ENCODE assay signal across 9 cellular contexts in the genomic region with DNA sequence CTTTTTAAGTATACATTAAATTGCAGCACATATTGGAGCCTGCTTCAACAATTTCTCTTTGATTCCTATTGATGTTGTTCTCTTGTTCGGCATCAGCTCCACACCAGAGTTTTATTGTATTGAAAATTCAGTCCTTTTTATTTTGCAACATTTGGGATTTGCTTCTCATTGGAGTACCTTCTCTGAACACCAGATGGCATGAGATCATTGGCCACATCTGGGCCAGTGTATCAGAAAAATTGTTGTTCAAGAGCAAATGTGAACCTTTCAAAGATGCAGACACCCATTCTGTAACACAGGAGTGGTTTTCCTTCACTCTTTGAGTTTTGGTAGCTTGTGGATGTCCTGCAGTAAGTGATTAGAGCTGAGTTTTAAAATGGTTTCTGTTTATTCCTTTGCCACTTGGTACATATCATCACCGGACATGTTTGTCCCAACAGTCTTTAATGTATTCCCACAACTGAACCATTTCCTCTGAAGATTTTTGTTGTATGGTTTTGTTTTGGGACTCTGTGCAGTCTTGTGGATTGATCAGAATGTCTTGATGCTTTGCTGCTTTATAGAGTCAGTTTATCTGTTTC.
DNase-seq lines count a peak whose midpoint lies in the region; ATAC-seq and TF ChIP-seq lines count a peak whose summit lies in the region.
"Had no signal": no experiment of that assay in that cellular context is flagged by ENCODE, and none has a peak within 500 bp of the region (broad histone marks: within the 10 kb centered on the region; RNA-seq: fewer than 3 reads in every experiment).

No MANE protein-coding gene starts in this region.

- H3K27ac ChIP-seq in heart left ventricle: no peak overlapping the region
- no peak overlapping the region for H3K27ac ChIP-seq in MM.1S (ENCODE audit: low read length)

- DNase-seq in heart left ventricle (no peak), cardiac septum (ENCODE audit: low spot score) (no peak), MM.1S (peak; percentile 32), adipocyte (ENCODE audit: low read depth) (peak; percentile 78), kidney glomerular epithelial cell (lab: John Stamatoyannopoulos, UW) (peak; percentile 65)
- no peak for DNase-seq in activated T-cell treated with anti-CD3 and anti-CD28 coated beads, Interleukin-2, amount 50 U/mL, for 24 hours
- DNase-seq: activated naive CD8-positive, alpha-beta T cell treated with anti-CD3 and anti-CD28 coated beads, Interleukin-2, amount 10 ng/mL, durations not matched to agents 7 days and 5 days had no signal

- H3F3A ChIP-seq in MM.1S (ENCODE audit: insufficient read depth, low read length): no peaks in the 10 kb centered on the region

- no peaks in the 10 kb centered on the region for H3K79me2 ChIP-seq in MM.1S (ENCODE audit: low read length)

- no peak overlapping the region for H3K4me3 ChIP-seq in heart left ventricle
- H3K4me3 ChIP-seq in MM.1S (ENCODE audit: low read length): no peak overlapping the region
- no peak overlapping the region for H3K4me3 ChIP-seq in adipocyte (ENCODE audit: low read length)

- no peak overlapping the region for H3K27ac Mint-ChIP-seq in activated T-cell treated with anti-CD3 and anti-CD28 coated beads, Interleukin-2, amount 50 U/mL, for 24 hours
- H3K27ac Mint-ChIP-seq: activated naive CD8-positive, alpha-beta T cell treated with anti-CD3 and anti-CD28 coated beads, Interleukin-2, amount 10 ng/mL, durations not matched to agents 7 days and 5 days had no signal

- H3K9me3 Mint-ChIP-seq in activated T-cell treated with anti-CD3 and anti-CD28 coated beads, Interleukin-2, amount 50 U/mL, for 24 hours: no peaks in the 10 kb centered on the region
- H3K9me3 Mint-ChIP-seq: activated naive CD8-positive, alpha-beta T cell treated with anti-CD3 and anti-CD28 coated beads, Interleukin-2, amount 10 ng/mL, durations not matched to agents 7 days and 5 days had no signal

- no peaks in the 10 kb centered on the region for H3K36me3 ChIP-seq in heart left ventricle
- H3K36me3 ChIP-seq in MM.1S (replicated peaks; ENCODE audit: insufficient read depth, low read length): no peaks in the 10 kb centered on the region
- no peaks in the 10 kb centered on the region for H3K36me3 ChIP-seq in adipocyte (ENCODE audit: control insufficient read depth, insufficient read depth, low read length, severe bottlenecking)

- H3K4me2 ChIP-seq in MM.1S (ENCODE audit: low read depth, low read length): no peak overlapping the region

- peaks cover 25% of the 10 kb centered on the region for H3K36me3 Mint-ChIP-seq in activated T-cell treated with anti-CD3 and anti-CD28 coated beads, Interleukin-2, amount 50 U/mL, for 24 hours (ENCODE audit: low read depth)

- ATAC-seq in heart left ventricle (no peak), HG03108 (IDR thresholded peaks at IDR 0.05; ENCODE audit: unreplicated experiment) (no peak), HG02840 (IDR thresholded peaks at IDR 0.05; ENCODE audit: low FRiP score, unreplicated experiment) (no peak)

- H3K27me3 Mint-ChIP-seq in activated T-cell treated with anti-CD3 and anti-CD28 coated beads, Interleukin-2, amount 50 U/mL, for 24 hours: no peaks in the 10 kb centered on the region
- H3K27me3 Mint-ChIP-seq: activated naive CD8-positive, alpha-beta T cell treated with anti-CD3 and anti-CD28 coated beads, Interleukin-2, amount 10 ng/mL, durations not matched to agents 7 days and 5 days had no signal

- no peaks in the 10 kb centered on the region for H3K9me3 ChIP-seq in heart left ventricle
- H3K9me3 ChIP-seq in MM.1S (replicated peaks; ENCODE audit: insufficient read depth, low read length): no peaks in the 10 kb centered on the region
- H3K9me3 ChIP-seq in adipocyte (ENCODE audit: control insufficient read depth, low read length): no peaks in the 10 kb centered on the region

- no peak overlapping the region for H2AFZ ChIP-seq in MM.1S (ENCODE audit: low read length)

- TF ChIP-seq POLR2A in heart left ventricle (IDR thresholded peaks at IDR 0.05): no peak

- H3K4me1 ChIP-seq in heart left ventricle (peaks cover 0 to 16% (median 0%) of the 10 kb centered on the region in 12 donors), MM.1S (ENCODE audit: low read length) (no peaks in the 10 kb centered on the region), adipocyte (ENCODE audit: control insufficient read depth, insufficient read depth, low read length) (peaks cover 15% of the 10 kb centered on the region)

- no peak overlapping the region for H3K4me3 Mint-ChIP-seq in activated T-cell treated with anti-CD3 and anti-CD28 coated beads, Interleukin-2, amount 50 U/mL, for 24 hours
- H3K4me3 Mint-ChIP-seq: activated naive CD8-positive, alpha-beta T cell treated with anti-CD3 and anti-CD28 coated beads, Interleukin-2, amount 10 ng/mL, durations not matched to agents 7 days and 5 days had no signal

- H3K27me3 ChIP-seq in heart left ventricle: peaks cover 0 to 7% (median 0%) of the 10 kb centered on the region in 9 donors
- H3K27me3 ChIP-seq in MM.1S (replicated peaks; ENCODE audit: insufficient read depth, low read length): no peaks in the 10 kb centered on the region
- no peaks in the 10 kb centered on the region for H3K27me3 ChIP-seq in adipocyte (replicated peaks; ENCODE audit: control insufficient read depth, insufficient read depth, low read length)

- H4K20me1 ChIP-seq in MM.1S (ENCODE audit: insufficient read depth, low read length): no peaks in the 10 kb centered on the region

- peaks cover 18% of the 10 kb centered on the region for H3K4me1 Mint-ChIP-seq in activated T-cell treated with anti-CD3 and anti-CD28 coated beads, Interleukin-2, amount 50 U/mL, for 24 hours (ENCODE audit: low read depth)

- H3K9ac ChIP-seq in MM.1S (ENCODE audit: low read length): no peak overlapping the region
- H3K9ac ChIP-seq in adipocyte (ENCODE audit: low read length): no peak overlapping the region

- H3K9me2 ChIP-seq in MM.1S (replicated peaks; ENCODE audit: insufficient read depth, low read length): no peaks in the 10 kb centered on the region

- TF ChIP-seq CTCF in heart left ventricle (IDR thresholded peaks at IDR 0.05) (peak; percentile 28 to 62 (median 50)), MM.1S (IDR thresholded peaks at IDR 0.05; ENCODE audit: low read length) (peak; percentile 79)

- intact Hi-C loops in heart left ventricle (cut with DNase I) (loop anchor here in 5 of 10 donors (5.0 to 10.0 kb wide), 3 partner anchors 1293 to 1303 kb away; no protein-coding TSS in a partner anchor), cardiac septum (cut with DNase I) (no loop called here)

- 69 to 74% (median 72%) methylated on average over 2 of the region's 2 CpGs for WGBS in heart left ventricle, 4 donors

Comparison
In these comparisons a context has a peak if more than half of its experiments do, and no peak if none do; other contexts are left out.
1. DNase-seq: peak in MM.1S (single experiment), adipocyte (single experiment) and kidney glomerular epithelial cell (single experiment); none in heart left ventricle (0 of 5), cardiac septum (single experiment) and activated T-cell treated with anti-CD3 and anti-CD28 coated beads, Interleukin-2, amount 50 U/mL, for 24 hours (single experiment).